ENCODE assay signal across 8 cellular contexts in the genomic region with DNA sequence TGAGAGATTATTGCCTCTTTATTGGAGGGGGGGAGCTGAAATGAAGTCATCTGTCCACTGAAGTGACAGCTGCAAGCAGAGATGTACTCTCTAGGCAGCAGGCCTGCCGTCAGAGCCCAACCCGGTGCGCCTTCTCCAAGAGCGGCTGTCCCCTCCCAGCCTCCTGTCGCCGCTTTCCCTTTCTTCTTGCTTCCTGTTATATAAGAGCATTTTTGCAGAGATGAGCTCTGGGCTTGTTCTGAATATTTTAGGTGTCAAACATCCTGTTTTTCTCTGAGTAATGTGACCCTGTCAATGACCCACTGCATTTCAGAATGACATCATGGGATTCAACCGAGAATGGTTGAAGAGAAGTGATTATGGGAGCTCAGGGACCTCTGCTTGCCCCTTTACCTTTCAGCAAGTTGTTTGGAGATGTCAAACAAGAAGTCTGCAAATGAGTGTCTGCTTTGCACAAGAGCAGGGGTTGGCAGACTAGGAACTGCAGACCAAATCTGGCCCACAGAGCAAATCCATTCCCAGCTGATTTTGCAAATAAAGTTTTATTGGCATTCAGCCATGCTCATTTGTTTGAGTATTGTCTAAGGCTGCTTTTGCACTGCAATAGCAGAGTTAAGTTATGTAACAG.
DNase-seq lines count a peak whose midpoint lies in the region; ATAC-seq, FAIRE-seq and TF ChIP-seq lines count a peak whose summit lies in the region.

No MANE protein-coding gene starts in this region.

- peak overlapping the region; percentile 0 for H3K4me3 Mint-ChIP-seq in activated naive CD4-positive, alpha-beta T cell treated with anti-CD3 and anti-CD28 coated beads for 36 hours
- H3K4me3 Mint-ChIP-seq in activated naive CD8-positive, alpha-beta T cell = peak overlapping the region; percentile 30
- no peak overlapping the region for H3K4me3 Mint-ChIP-seq in GM23338

- TF ChIP-seq CTCF in kidney epithelial cell (IDR thresholded peaks at IDR 0.05; ENCODE audit: insufficient read depth, low read length, poor library complexity, severe bottlenecking) (no peak), GM23338 (conservative IDR thresholded peaks at IDR 0.05; ENCODE audit: low read depth in 2 of 2) (no peak)

- no peaks in the 10 kb centered on the region for H3F3A ChIP-seq in GM23338 (replicated peaks; ENCODE audit: low read depth)

- H3K36me3 Mint-ChIP-seq in activated naive CD4-positive, alpha-beta T cell treated with anti-CD3 and anti-CD28 coated beads for 36 hours (ENCODE audit: low read depth) = no peaks in the 10 kb centered on the region
- no peaks in the 10 kb centered on the region for H3K36me3 Mint-ChIP-seq in activated naive CD8-positive, alpha-beta T cell
- no peaks in the 10 kb centered on the region for H3K36me3 Mint-ChIP-seq in GM23338 (ENCODE audit: low read depth)

- H3K27me3 ChIP-seq in kidney epithelial cell (ENCODE audit: control insufficient read depth, insufficient read depth, low read length) (no peaks in the 10 kb centered on the region), GM23338 (ENCODE audit: insufficient read depth) (no peaks in the 10 kb centered on the region)

- H4K20me1 ChIP-seq in GM23338 (replicated peaks; ENCODE audit: insufficient read depth) = no peaks in the 10 kb centered on the region

- H3K79me2 ChIP-seq in GM23338 (replicated peaks; ENCODE audit: insufficient read depth) = no peaks in the 10 kb centered on the region

- no peak overlapping the region for H2AFZ ChIP-seq in GM23338

- no peaks in the 10 kb centered on the region for H3K36me3 ChIP-seq in kidney epithelial cell (ENCODE audit: control insufficient read depth, insufficient read depth, low read length)
- H3K36me3 ChIP-seq in GM23338 (ENCODE audit: insufficient read depth) = no peaks in the 10 kb centered on the region

- no peak overlapping the region for H3K4me2 ChIP-seq in GM23338

- H3K4me3 ChIP-seq in kidney epithelial cell (ENCODE audit: low read depth, low read length) (no peak overlapping the region), GM23338 (no peak overlapping the region)

- CTCF ChIA-PET in activated naive CD4-positive, alpha-beta T cell treated with anti-CD3 and anti-CD28 coated beads for 36 hours (lab: Charles Lee) = no interaction called here

- no peaks in the 10 kb centered on the region for H3K9me3 Mint-ChIP-seq in activated naive CD4-positive, alpha-beta T cell treated with anti-CD3 and anti-CD28 coated beads for 36 hours
- H3K9me3 Mint-ChIP-seq in activated naive CD8-positive, alpha-beta T cell (ENCODE audit: low read depth) = no peaks in the 10 kb centered on the region
- H3K9me3 Mint-ChIP-seq in GM23338 = no peaks in the 10 kb centered on the region; the same call in 2 of the 3 replicates

- H3K27me3 Mint-ChIP-seq in activated naive CD4-positive, alpha-beta T cell treated with anti-CD3 and anti-CD28 coated beads for 36 hours (ENCODE audit: low read depth) = no peaks in the 10 kb centered on the region
- no peaks in the 10 kb centered on the region for H3K27me3 Mint-ChIP-seq in activated naive CD8-positive, alpha-beta T cell
- H3K27me3 Mint-ChIP-seq in GM23338 (ENCODE audit: insufficient read depth, low read depth, poor library complexity) = peaks cover 1% of the 10 kb centered on the region

- H3K4me1 ChIP-seq in GM23338 (ENCODE audit: insufficient read depth) = no peaks in the 10 kb centered on the region

- H3K27ac ChIP-seq in GM23338 (ENCODE audit: low read depth) = no peak overlapping the region

- no peaks in the 10 kb centered on the region for H3K9me2 ChIP-seq in GM23338 (ENCODE audit: insufficient read depth)

- intact Hi-C loops in activated naive CD4-positive, alpha-beta T cell treated with anti-CD3 and anti-CD28 coated beads for 36 hours (cut with micrococcal nuclease) = no loop called here

- no peak for FAIRE-seq in urothelium cell line (lab: Jason Lieb, UNC)

- H3K27ac Mint-ChIP-seq in activated naive CD4-positive, alpha-beta T cell treated with anti-CD3 and anti-CD28 coated beads for 36 hours = no peak overlapping the region
- H3K27ac Mint-ChIP-seq in activated naive CD8-positive, alpha-beta T cell = peak overlapping the region; percentile 17
- H3K27ac Mint-ChIP-seq in GM23338 = no peak overlapping the region

- H3K4me1 Mint-ChIP-seq in activated naive CD4-positive, alpha-beta T cell treated with anti-CD3 and anti-CD28 coated beads for 36 hours (ENCODE audit: low read depth) = peaks cover 26% of the 10 kb centered on the region
- H3K4me1 Mint-ChIP-seq in activated naive CD8-positive, alpha-beta T cell (ENCODE audit: low read depth) = peaks cover 18% of the 10 kb centered on the region
- H3K4me1 Mint-ChIP-seq in GM23338 = no peaks in the 10 kb centered on the region

- DNase-seq in activated naive CD4-positive, alpha-beta T cell treated with anti-CD3 and anti-CD28 coated beads for 36 hours = peak; percentile 56
- no peak for DNase-seq in activated naive CD4-positive, alpha-beta T cell treated with Interleukin-2 at 50 U/mL for 16 hours
- DNase-seq in kidney epithelial cell (ENCODE audit: low read depth) (peak; percentile 16), urothelium cell line (ENCODE audit: low spot score) (peak; percentile 15), GM23338 (ENCODE audit: low spot score) (no peak), HK-2 (ENCODE audit: unreplicated experiment) (no peak)

- ATAC-seq in GM23338 (no peak), HG03460 (IDR thresholded peaks at IDR 0.05; ENCODE audit: unreplicated experiment) (no peak)

TF ChIP-seq in GM23338, 12 proteins besides CTCF, POLR2A, EP300 and RAD21 (continues in another document):
- TF ChIP-seq STAT1 (IDR thresholded peaks at IDR 0.05; ENCODE audit: unreplicated experiment) (no peak), ZNF331 (CRISPR knock-in tag; IDR thresholded peaks at IDR 0.05; ENCODE audit: low read depth) (no peak), EZH2 (IDR thresholded peaks at IDR 0.05; ENCODE audit: low read depth, unreplicated experiment) (no peak), ETS1 (IDR thresholded peaks at IDR 0.05) (no peak), CREB1 (CRISPR knock-in tag; IDR thresholded peaks at IDR 0.05; ENCODE audit: low read depth) (no peak)
- TF ChIP-seq, protein P1, sequence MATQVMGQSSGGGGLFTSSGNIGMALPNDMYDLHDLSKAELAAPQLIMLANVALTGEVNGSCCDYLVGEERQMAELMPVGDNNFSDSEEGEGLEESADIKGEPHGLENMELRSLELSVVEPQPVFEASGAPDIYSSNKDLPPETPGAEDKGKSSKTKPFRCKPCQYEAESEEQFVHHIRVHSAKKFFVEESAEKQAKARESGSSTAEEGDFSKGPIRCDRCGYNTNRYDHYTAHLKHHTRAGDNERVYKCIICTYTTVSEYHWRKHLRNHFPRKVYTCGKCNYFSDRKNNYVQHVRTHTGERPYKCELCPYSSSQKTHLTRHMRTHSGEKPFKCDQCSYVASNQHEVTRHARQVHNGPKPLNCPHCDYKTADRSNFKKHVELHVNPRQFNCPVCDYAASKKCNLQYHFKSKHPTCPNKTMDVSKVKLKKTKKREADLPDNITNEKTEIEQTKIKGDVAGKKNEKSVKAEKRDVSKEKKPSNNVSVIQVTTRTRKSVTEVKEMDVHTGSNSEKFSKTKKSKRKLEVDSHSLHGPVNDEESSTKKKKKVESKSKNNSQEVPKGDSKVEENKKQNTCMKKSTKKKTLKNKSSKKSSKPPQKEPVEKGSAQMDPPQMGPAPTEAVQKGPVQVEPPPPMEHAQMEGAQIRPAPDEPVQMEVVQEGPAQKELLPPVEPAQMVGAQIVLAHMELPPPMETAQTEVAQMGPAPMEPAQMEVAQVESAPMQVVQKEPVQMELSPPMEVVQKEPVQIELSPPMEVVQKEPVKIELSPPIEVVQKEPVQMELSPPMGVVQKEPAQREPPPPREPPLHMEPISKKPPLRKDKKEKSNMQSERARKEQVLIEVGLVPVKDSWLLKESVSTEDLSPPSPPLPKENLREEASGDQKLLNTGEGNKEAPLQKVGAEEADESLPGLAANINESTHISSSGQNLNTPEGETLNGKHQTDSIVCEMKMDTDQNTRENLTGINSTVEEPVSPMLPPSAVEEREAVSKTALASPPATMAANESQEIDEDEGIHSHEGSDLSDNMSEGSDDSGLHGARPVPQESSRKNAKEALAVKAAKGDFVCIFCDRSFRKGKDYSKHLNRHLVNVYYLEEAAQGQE (IDR thresholded peaks at IDR 0.05; ENCODE audit: unreplicated experiment) = no peak

Comparison
In these comparisons a context has a peak if more than half of its experiments do, and no peak if none do; other contexts are left out.
1. DNase-seq: peak in activated naive CD4-positive, alpha-beta T cell treated with anti-CD3 and anti-CD28 coated beads for 36 hours (single experiment), kidney epithelial cell (single experiment) and urothelium cell line (single experiment); none in activated naive CD4-positive, alpha-beta T cell treated with Interleukin-2 at 50 U/mL for 16 hours (single experiment), GM23338 (single experiment) and HK-2 (single experiment).